In genomic region chr12:1945502-1945901, GRCh38 we compare ENCODE assay signal across 4 cellular contexts. TPM values are rescaled to one million over a fixed set of nuclear protein-coding genes. Genes with fewer than 3 reads are reported as not detected.
"Had no signal": no experiment of that assay in that cellular context is flagged by ENCODE, and none has a peak within 500 bp of the region (broad histone marks: within the 10 kb centered on the region; RNA-seq: fewer than 3 reads in every experiment).

No MANE protein-coding gene starts in this region.

RNA-seq across cellular contexts. Expression of gene CACNA2D4, which starts 27.1 kb away (rescaled TPM):
- total RNA-seq: occipital lobe, osteocyte, smooth muscle cell had no signal
- polyA plus RNA-seq: neural cell had no signal
